Comparison of ENCODE assay signal across 17 cellular contexts in the genomic region with DNA sequence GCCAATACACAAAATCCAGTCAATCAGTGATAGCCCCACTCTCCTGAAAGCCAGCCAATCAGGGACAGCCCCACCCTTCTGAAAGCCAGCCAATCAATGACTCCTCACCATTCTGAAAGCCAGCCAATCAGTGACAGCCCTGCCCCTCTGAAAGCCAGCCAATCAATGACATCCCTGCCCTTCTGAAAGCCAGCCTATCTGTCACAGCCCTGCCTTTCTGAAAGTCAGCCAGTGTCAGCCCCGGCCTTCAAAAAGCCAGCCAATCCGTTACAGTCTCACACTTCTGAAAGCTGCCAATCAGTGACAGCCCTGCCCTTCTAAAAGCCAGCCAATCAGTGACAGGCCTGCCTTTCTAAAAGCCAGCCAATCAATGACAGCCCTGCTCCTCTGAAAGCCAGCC.
DNase-seq lines count a peak whose midpoint lies in the region; ATAC-seq and TF ChIP-seq lines count a peak whose summit lies in the region.
"Had no signal": no experiment of that assay in that cellular context is flagged by ENCODE, and none has a peak within 500 bp of the region (broad histone marks: within the 10 kb centered on the region; RNA-seq: fewer than 3 reads in every experiment).

No MANE protein-coding gene starts in this region.

- H3K27ac ChIP-seq in body of pancreas, result no peak overlapping the region
- H3K27ac ChIP-seq: BLaER1, right atrium auricular region had no signal

- H3K9me3 ChIP-seq in body of pancreas, result no peaks in the 10 kb centered on the region
- H3K9me3 ChIP-seq: right atrium auricular region had no signal

- TF ChIP-seq POLR2A in erythroblast (IDR thresholded peaks at IDR 0.05; ENCODE audit: low read length) (no peak), body of pancreas (IDR thresholded peaks at IDR 0.05) (no peak)

- no peaks in the 10 kb centered on the region for H3K4me1 ChIP-seq in body of pancreas

- TF ChIP-seq CTCF in body of pancreas (IDR thresholded peaks at IDR 0.05), result no peak

- intact Hi-C loops in body of pancreas (cut with DNase I), result no loop called here

- WGBS in body of pancreas, 2 donors, result 50 to 84% methylated on average over 2 of the region's 2 CpGs

- ATAC-seq in body of pancreas, result no peak
- ATAC-seq: esophagus mucosa, left ventricle myocardium superior had no signal

- no peaks in the 10 kb centered on the region for H3K36me3 ChIP-seq in body of pancreas (replicated peaks in 1 of 2; ENCODE audit: insufficient read depth in 1 of 2, low read depth in 2 of 2)
- H3K36me3 ChIP-seq: BLaER1, right atrium auricular region had no signal

- H3K27me3 ChIP-seq in body of pancreas, result no peaks in the 10 kb centered on the region
- H3K27me3 ChIP-seq: BLaER1, right atrium auricular region had no signal

- in situ Hi-C loops in Caki2 (cut with HindIII; ENCODE audit: low pct_unique_long_range_greater_than_20kb, low sequenced_read_pairs), result no loop called here

- DNase-seq in NCI-H82 (lab: John Stamatoyannopoulos, UW), result peak; percentile 18
- no peak for DNase-seq in NCI-H82 treated with DMSO at 0.1 percent for 48 hours (lab: John Stamatoyannopoulos, UW; ENCODE audit: unreplicated experiment)
- DNase-seq in Caki2 (ENCODE audit: low read depth), result peak; percentile 32
- peak; percentile 0 for DNase-seq in OCI-M1 (lab: John Stamatoyannopoulos, UW)
- peak; percentile 57 to 59 for DNase-seq in erythroblast (lab: John Stamatoyannopoulos, UW)
- no peak for DNase-seq in NCI-H510A treated with DMSO at 0.1 percent for 48 hours (lab: John Stamatoyannopoulos, UW)
- no peak for DNase-seq in body of pancreas
- no peak for DNase-seq in cerebellar cortex (ENCODE audit: low spot score)
- DNase-seq: DMS53; glutamatergic neuron; left ventricle myocardium superior; NCI-H1092; NCI-H2107; stimulated activated naive CD4-positive, alpha-beta T cell treated with Interleukin-2 at 50 U/mL for 16 hours had no signal

- H3K4me3 ChIP-seq in body of pancreas, result no peak overlapping the region
- H3K4me3 ChIP-seq: BLaER1, right atrium auricular region had no signal

Comparison
In these comparisons a context has a peak if more than half of its experiments do, and no peak if none do; other contexts are left out.
1. DNase-seq: peak in NCI-H82 (single experiment), Caki2 (single experiment), OCI-M1 (single experiment) and erythroblast (2 of 2); none in NCI-H82 treated with DMSO at 0.1 percent for 48 hours (single experiment), NCI-H510A treated with DMSO at 0.1 percent for 48 hours (single experiment), body of pancreas (0 of 4) and cerebellar cortex (single experiment).